Comparison of ENCODE assay signal across 18 cellular contexts in genomic region chr13:54574791-54575190, GRCh38.
"Had no signal": no experiment of that assay in that cellular context is flagged by ENCODE, and none has a peak within 500 bp of the region (broad histone marks: within the 10 kb centered on the region; RNA-seq: fewer than 3 reads in every experiment).

No MANE protein-coding gene starts in this region.

- H3K4me1 ChIP-seq: adrenal gland, esophagus muscularis mucosa, tibial artery, vagina had no signal

- H3K36me3 ChIP-seq: adrenal gland, esophagus muscularis mucosa, tibial artery, vagina had no signal

- DNase-seq: activated CD4-positive, alpha-beta T cell treated with anti-CD3 and anti-CD28 coated beads, Interleukin-2, amount 50 U/mL, for 48 hours; activated CD4-positive, CD25-positive, alpha-beta regulatory T cell treated with anti-CD3 and anti-CD28 coated beads, Interleukin-2, amount 50 U/mL, for 72 hours; activated CD8-positive, alpha-beta memory T cell treated with anti-CD3 and anti-CD28 coated beads, Interleukin-2, amount 10 ng/mL, durations not matched to agents 7 days and 5 days; activated naive CD4-positive, alpha-beta T cell treated with anti-CD3 and anti-CD28 coated beads, Interleukin-2, amount 10 ng/mL, durations not matched to agents 7 days and 5 days; activated T-cell treated with anti-CD3 and anti-CD28 coated beads, Interleukin-2, amount 50 U/mL, for 1 hour; adrenal gland; islet precursor cell; natural killer cell; posterior cingulate gyrus; stimulated activated CD4-positive, alpha-beta T cell treated with anti-CD3 and anti-CD28 coated beads, Interleukin-15, amount 100 ng/mL, for 24 hours; stimulated activated CD4-positive, alpha-beta T cell treated with anti-CD3 and anti-CD28 coated beads, Interleukin-4, amount 100 ng/mL, for 1 hour; stimulated activated naive CD4-positive, alpha-beta T cell; tibial artery had no signal

- H3K27ac Mint-ChIP-seq: activated CD8-positive, alpha-beta memory T cell treated with anti-CD3 and anti-CD28 coated beads, Interleukin-2, amount 10 ng/mL, durations not matched to agents 7 days and 5 days; activated naive CD4-positive, alpha-beta T cell treated with anti-CD3 and anti-CD28 coated beads, Interleukin-2, amount 10 ng/mL, durations not matched to agents 7 days and 5 days; activated T-helper 2 cell treated with anti-CD3 and anti-CD28 coated beads, Interferon-gamma antibody, Interleukin-2, Interleukin-4, amounts not matched to agents 10 μg/mL and 5 μg/mL and 100 μg/mL, durations not matched to agents 14 hours and 24 hours and 36 hours; memory B cell; natural killer cell had no signal

- H3K4me3 ChIP-seq: adrenal gland, esophagus muscularis mucosa, tibial artery, vagina had no signal

- H3K27me3 ChIP-seq: adrenal gland, esophagus muscularis mucosa, tibial artery, vagina had no signal

- H3K36me3 Mint-ChIP-seq: activated CD8-positive, alpha-beta memory T cell treated with anti-CD3 and anti-CD28 coated beads, Interleukin-2, amount 10 ng/mL, durations not matched to agents 7 days and 5 days; activated naive CD4-positive, alpha-beta T cell treated with anti-CD3 and anti-CD28 coated beads, Interleukin-2, amount 10 ng/mL, durations not matched to agents 7 days and 5 days; memory B cell had no signal

- ATAC-seq: activated CD8-positive, alpha-beta memory T cell treated with anti-CD3 and anti-CD28 coated beads, Interleukin-2, amount 10 ng/mL, durations not matched to agents 7 days and 5 days; left lobe of liver; natural killer cell had no signal

- H3K9me3 ChIP-seq: adrenal gland, esophagus muscularis mucosa, tibial artery, vagina had no signal

- H3K4me3 Mint-ChIP-seq: activated CD8-positive, alpha-beta memory T cell treated with anti-CD3 and anti-CD28 coated beads, Interleukin-2, amount 10 ng/mL, durations not matched to agents 7 days and 5 days; activated naive CD4-positive, alpha-beta T cell treated with anti-CD3 and anti-CD28 coated beads, Interleukin-2, amount 10 ng/mL, durations not matched to agents 7 days and 5 days; memory B cell; natural killer cell had no signal

- H3K27me3 Mint-ChIP-seq: activated CD8-positive, alpha-beta memory T cell treated with anti-CD3 and anti-CD28 coated beads, Interleukin-2, amount 10 ng/mL, durations not matched to agents 7 days and 5 days; activated naive CD4-positive, alpha-beta T cell treated with anti-CD3 and anti-CD28 coated beads, Interleukin-2, amount 10 ng/mL, durations not matched to agents 7 days and 5 days; memory B cell had no signal

- H3K4me1 Mint-ChIP-seq: activated CD8-positive, alpha-beta memory T cell treated with anti-CD3 and anti-CD28 coated beads, Interleukin-2, amount 10 ng/mL, durations not matched to agents 7 days and 5 days; activated naive CD4-positive, alpha-beta T cell treated with anti-CD3 and anti-CD28 coated beads, Interleukin-2, amount 10 ng/mL, durations not matched to agents 7 days and 5 days; memory B cell; natural killer cell had no signal

- H3K27ac ChIP-seq: adrenal gland, esophagus muscularis mucosa, tibial artery, vagina had no signal
